Comparison of ENCODE assay signal across 8 cellular contexts in genomic region chr14:77580964-77581505, GRCh38.
DNase-seq lines count a peak whose midpoint lies in the region; ATAC-seq and TF ChIP-seq lines count a peak whose summit lies in the region.

No MANE protein-coding gene starts in this region.

- H3K27ac ChIP-seq in parathyroid adenoma = no peak overlapping the region

- no peak for TF ChIP-seq CTCF in parathyroid adenoma (IDR thresholded peaks at IDR 0.05)

- H3K4me1 Mint-ChIP-seq in activated naive CD4-positive, alpha-beta T cell treated with anti-CD3 and anti-CD28 coated beads, Interleukin-2, amount 10 ng/mL, durations not matched to agents 7 days and 5 days = peaks cover 34% of the 10 kb centered on the region

- no peaks in the 10 kb centered on the region for H3K27me3 Mint-ChIP-seq in activated naive CD4-positive, alpha-beta T cell treated with anti-CD3 and anti-CD28 coated beads, Interleukin-2, amount 10 ng/mL, durations not matched to agents 7 days and 5 days

- peak overlapping the region; percentile 84 for H3K27ac Mint-ChIP-seq in activated naive CD4-positive, alpha-beta T cell treated with anti-CD3 and anti-CD28 coated beads, Interleukin-2, amount 10 ng/mL, durations not matched to agents 7 days and 5 days

- CTCF ChIA-PET in activated naive CD4-positive, alpha-beta T cell treated with anti-CD3 and anti-CD28 coated beads, Interleukin-2, amount 10 ng/mL, durations not matched to agents 7 days and 5 days (lab: Charles Lee) = interaction anchor here (0.7 to 1.4 kb wide), 3 partner anchors 12 to 27 kb away, joined by 3 to 4 read pairs (median 4); no protein-coding TSS in a partner anchor

- H3K4me3 ChIP-seq in parathyroid adenoma (ENCODE audit: low read depth, low read length) = peak overlapping the region; percentile 40

- peak; percentile 98 for ATAC-seq in HG02610 (IDR thresholded peaks at IDR 0.05; ENCODE audit: unreplicated experiment)

- H3K4me1 ChIP-seq in parathyroid adenoma = no peaks in the 10 kb centered on the region

- H2AFZ ChIP-seq in parathyroid adenoma = no peak overlapping the region

- peaks cover 2% of the 10 kb centered on the region for H3K79me2 ChIP-seq in parathyroid adenoma

- H3K9me3 Mint-ChIP-seq in activated naive CD4-positive, alpha-beta T cell treated with anti-CD3 and anti-CD28 coated beads, Interleukin-2, amount 10 ng/mL, durations not matched to agents 7 days and 5 days = no peaks in the 10 kb centered on the region

- no peaks in the 10 kb centered on the region for H3K36me3 ChIP-seq in parathyroid adenoma (ENCODE audit: control insufficient read depth, insufficient read depth, low read length)

- H3K9ac ChIP-seq in parathyroid adenoma = no peak overlapping the region

- H3K9me3 ChIP-seq in parathyroid adenoma (ENCODE audit: control insufficient read depth, low read length) = no peaks in the 10 kb centered on the region

- peaks cover 24% of the 10 kb centered on the region for H3K36me3 Mint-ChIP-seq in activated naive CD4-positive, alpha-beta T cell treated with anti-CD3 and anti-CD28 coated beads, Interleukin-2, amount 10 ng/mL, durations not matched to agents 7 days and 5 days

- no peaks in the 10 kb centered on the region for H3K27me3 ChIP-seq in parathyroid adenoma (ENCODE audit: control insufficient read depth, insufficient read depth, low read length)

- no peak for DNase-seq in activated naive CD4-positive, alpha-beta T cell treated with anti-CD3 and anti-CD28 coated beads, Interleukin-2, amount 10 ng/mL, durations not matched to agents 7 days and 5 days
- DNase-seq in activated naive CD4-positive, alpha-beta T cell (lab: John Stamatoyannopoulos, UW) = no peak
- DNase-seq in NCI-H1694 treated with DMSO at 0.1 percent for 48 hours (lab: John Stamatoyannopoulos, UW) = peak; percentile 74
- peak; percentile 59 for DNase-seq in brain pericyte (ENCODE audit: low read depth, low spot score)
- DNase-seq in NCI-H187 treated with DMSO at 0.1 percent for 48 hours (lab: John Stamatoyannopoulos, UW) = no peak
- DNase-seq in D341Med (ENCODE audit: low spot score) = no peak

- H3K4me3 Mint-ChIP-seq in activated naive CD4-positive, alpha-beta T cell treated with anti-CD3 and anti-CD28 coated beads, Interleukin-2, amount 10 ng/mL, durations not matched to agents 7 days and 5 days = peak overlapping the region; percentile 52

- peak overlapping the region; percentile 56 for H3K4me2 ChIP-seq in parathyroid adenoma (ENCODE audit: low read length)

Comparison
In these comparisons a context has a peak if more than half of its experiments do, and no peak if none do; other contexts are left out.
1. DNase-seq: peak in NCI-H1694 treated with DMSO at 0.1 percent for 48 hours (single experiment) and brain pericyte (single experiment); none in activated naive CD4-positive, alpha-beta T cell treated with anti-CD3 and anti-CD28 coated beads, Interleukin-2, amount 10 ng/mL, durations not matched to agents 7 days and 5 days (single experiment), activated naive CD4-positive, alpha-beta T cell (0 of 4), NCI-H187 treated with DMSO at 0.1 percent for 48 hours (single experiment) and D341Med (single experiment).